ENCODE assay signal across 8 cellular contexts in the genomic region with DNA sequence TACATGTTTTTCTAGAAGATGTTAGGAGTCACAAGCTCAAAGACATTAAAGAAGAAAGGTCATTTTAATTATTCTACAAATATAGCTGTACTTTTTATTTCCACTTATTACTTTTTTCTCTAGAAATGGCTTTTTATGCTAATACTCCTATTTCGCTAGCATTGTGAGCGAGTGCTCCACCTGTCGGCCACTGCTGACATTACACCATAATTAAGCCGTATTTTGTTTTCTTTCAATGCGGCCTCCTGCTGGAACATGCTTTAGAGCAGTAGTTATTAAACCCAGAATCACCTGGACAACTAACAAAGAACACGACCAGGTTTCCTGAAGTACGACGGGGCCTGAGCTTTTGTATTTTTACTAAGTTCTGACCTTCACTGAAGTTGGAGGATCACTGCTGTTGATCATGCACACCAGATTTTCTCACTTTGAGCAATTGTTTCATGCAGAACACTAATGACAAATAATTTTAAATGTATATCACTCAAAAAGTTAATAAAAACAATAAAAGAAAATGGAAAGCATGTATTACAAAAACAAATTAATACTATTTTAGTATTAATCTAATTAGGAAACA.
DNase-seq lines count a peak whose midpoint lies in the region; ATAC-seq and TF ChIP-seq lines count a peak whose summit lies in the region.

No MANE protein-coding gene starts in this region.

- ATAC-seq in right lobe of liver (peak; percentile 72 to 78 (median 75)), HG02642 (IDR thresholded peaks at IDR 0.05; ENCODE audit: poor library complexity, unreplicated experiment) (no peak)

- 3% methylated on average over 8 of the region's 8 CpGs for WGBS in right lobe of liver (ENCODE audit: insufficient coverage, low coverage, low lambda C conversion rate, missing lambda C conversion rate)
- WGBS in suprapubic skin = under 1% methylated on average over 8 of the region's 8 CpGs

- no peak for TF ChIP-seq EP300 in suprapubic skin (IDR thresholded peaks at IDR 0.05)

- H3K4me1 ChIP-seq in right lobe of liver (no peaks in the 10 kb centered on the region), suprapubic skin (peaks cover 4% of the 10 kb centered on the region)

- no peaks in the 10 kb centered on the region for H3K9me3 ChIP-seq in right lobe of liver
- H3K9me3 ChIP-seq in suprapubic skin = no peaks in the 10 kb centered on the region

- H3K27me3 ChIP-seq in right lobe of liver (no peaks in the 10 kb centered on the region), suprapubic skin (peaks cover 2% of the 10 kb centered on the region)

- intact Hi-C loops in right lobe of liver (cut with DNase I) = no loop called here

- H3K27ac ChIP-seq in right lobe of liver = no peak overlapping the region
- H3K27ac ChIP-seq in suprapubic skin = no peak overlapping the region

- peak; percentile 86 for TF ChIP-seq CTCF in AG10803 (conservative IDR thresholded peaks at IDR 0.05; ENCODE audit: low read length)
- peak; percentile 77 for TF ChIP-seq CTCF in GM12873 (IDR thresholded peaks at IDR 0.05; ENCODE audit: insufficient read depth, low read depth, low read length, missing control alignments)
- peak; percentile 78 for TF ChIP-seq CTCF in cardiac fibroblast (IDR thresholded peaks at IDR 0.05; ENCODE audit: low read depth, low read length)
- TF ChIP-seq CTCF in right lobe of liver (IDR thresholded peaks at IDR 0.05) = peak; percentile 68 to 77 (median 73)
- TF ChIP-seq CTCF in suprapubic skin (IDR thresholded peaks at IDR 0.05) = peak; percentile 53 to 72

- DNase-seq in AG10803 (ENCODE audit: low read depth) (peak; percentile 40), HuH-7 (ENCODE audit: low spot score) (peak; percentile 21), SHP77 treated with DMSO at 0.1 percent for 48 hours (lab: John Stamatoyannopoulos, UW) (peak; percentile 20), cardiac fibroblast (ENCODE audit: low read depth in 2 of 2) (peak; percentile 55 to 56), right lobe of liver (peak in 1 of 3 donors; percentile 21), suprapubic skin (ENCODE audit: low spot score in 2 of 2) (no peak)

- TF ChIP-seq POLR2A in right lobe of liver (IDR thresholded peaks at IDR 0.05) (no peak), suprapubic skin (IDR thresholded peaks at IDR 0.05) (no peak)

- H3K36me3 ChIP-seq in right lobe of liver (no peaks in the 10 kb centered on the region), suprapubic skin (no peaks in the 10 kb centered on the region)

- H3K4me3 ChIP-seq in AG10803 (ENCODE audit: low read length) (no peak overlapping the region), cardiac fibroblast (replicated peaks in 1 of 2; ENCODE audit: low read depth in 2 of 2, low read length in 2 of 2) (no peak overlapping the region), right lobe of liver (no peak overlapping the region), suprapubic skin (no peak overlapping the region)

Comparison
In these comparisons a context has a peak if more than half of its experiments do, and no peak if none do; other contexts are left out.
1. DNase-seq: peak in AG10803 (single experiment), HuH-7 (single experiment), SHP77 treated with DMSO at 0.1 percent for 48 hours (single experiment) and cardiac fibroblast (2 of 2); none in suprapubic skin (0 of 2).
2. Peak in every context shown above with its lines, with median percentiles within 50 percentile points of each other: CTCF ChIP-seq.